In the genomic region with DNA sequence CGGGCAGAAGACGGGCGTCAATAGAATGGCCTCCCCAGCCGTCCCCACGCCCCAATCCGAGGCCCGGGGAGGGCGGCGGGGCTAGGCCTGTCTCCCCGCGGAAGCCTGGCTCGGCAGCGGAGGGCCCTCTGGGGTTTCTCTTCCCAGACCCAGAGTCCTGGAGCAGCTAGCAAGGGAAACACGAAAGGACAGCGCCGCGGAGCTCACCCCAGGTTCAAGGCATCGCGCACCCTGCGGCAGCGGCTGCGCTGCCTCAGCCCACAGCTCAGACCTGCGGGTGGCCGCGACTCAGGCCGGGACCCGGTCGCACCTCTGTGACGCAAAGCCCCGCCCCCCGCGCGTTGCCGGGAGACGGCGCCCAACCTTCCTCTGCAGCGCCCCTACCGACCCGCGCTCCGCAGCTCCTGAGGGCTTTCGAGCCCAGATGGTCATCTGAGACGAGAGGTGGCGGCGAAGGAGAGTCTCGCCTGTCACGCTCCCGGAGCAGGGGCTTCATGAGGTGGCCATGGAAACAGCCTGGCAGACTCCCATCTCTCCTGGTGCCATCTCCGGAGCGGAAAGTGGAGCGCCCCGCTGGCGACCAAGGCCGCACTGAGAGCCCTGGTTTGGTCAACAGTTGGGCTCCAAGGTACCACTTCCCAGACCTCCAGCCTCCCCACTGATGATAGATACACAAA, we compare ENCODE assay signal across 1 cellular context.
A peak's percentile ranks its signal among the peaks of the same experiment; 100 is the strongest.
TF ChIP-seq lines count a peak whose summit lies in the region.

A gene with protein sequence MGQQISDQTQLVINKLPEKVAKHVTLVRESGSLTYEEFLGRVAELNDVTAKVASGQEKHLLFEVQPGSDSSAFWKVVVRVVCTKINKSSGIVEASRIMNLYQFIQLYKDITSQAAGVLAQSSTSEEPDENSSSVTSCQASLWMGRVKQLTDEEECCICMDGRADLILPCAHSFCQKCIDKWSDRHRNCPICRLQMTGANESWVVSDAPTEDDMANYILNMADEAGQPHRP (minus strand): TSS at position 273 of the 677 bp plus-strand sequence. CDS start 7,029 bp downstream, outside the sequence.

TF ChIP-seq in WTC11, 78 proteins besides CTCF, POLR2A, EP300 and RAD21 (continued from another document):
- TF ChIP-seq ETV6 (CRISPR knock-in tag; IDR thresholded peaks at IDR 0.05) = peak; percentile 88; the same call in 1 of the 2 replicates
- TF ChIP-seq, protein P1, sequence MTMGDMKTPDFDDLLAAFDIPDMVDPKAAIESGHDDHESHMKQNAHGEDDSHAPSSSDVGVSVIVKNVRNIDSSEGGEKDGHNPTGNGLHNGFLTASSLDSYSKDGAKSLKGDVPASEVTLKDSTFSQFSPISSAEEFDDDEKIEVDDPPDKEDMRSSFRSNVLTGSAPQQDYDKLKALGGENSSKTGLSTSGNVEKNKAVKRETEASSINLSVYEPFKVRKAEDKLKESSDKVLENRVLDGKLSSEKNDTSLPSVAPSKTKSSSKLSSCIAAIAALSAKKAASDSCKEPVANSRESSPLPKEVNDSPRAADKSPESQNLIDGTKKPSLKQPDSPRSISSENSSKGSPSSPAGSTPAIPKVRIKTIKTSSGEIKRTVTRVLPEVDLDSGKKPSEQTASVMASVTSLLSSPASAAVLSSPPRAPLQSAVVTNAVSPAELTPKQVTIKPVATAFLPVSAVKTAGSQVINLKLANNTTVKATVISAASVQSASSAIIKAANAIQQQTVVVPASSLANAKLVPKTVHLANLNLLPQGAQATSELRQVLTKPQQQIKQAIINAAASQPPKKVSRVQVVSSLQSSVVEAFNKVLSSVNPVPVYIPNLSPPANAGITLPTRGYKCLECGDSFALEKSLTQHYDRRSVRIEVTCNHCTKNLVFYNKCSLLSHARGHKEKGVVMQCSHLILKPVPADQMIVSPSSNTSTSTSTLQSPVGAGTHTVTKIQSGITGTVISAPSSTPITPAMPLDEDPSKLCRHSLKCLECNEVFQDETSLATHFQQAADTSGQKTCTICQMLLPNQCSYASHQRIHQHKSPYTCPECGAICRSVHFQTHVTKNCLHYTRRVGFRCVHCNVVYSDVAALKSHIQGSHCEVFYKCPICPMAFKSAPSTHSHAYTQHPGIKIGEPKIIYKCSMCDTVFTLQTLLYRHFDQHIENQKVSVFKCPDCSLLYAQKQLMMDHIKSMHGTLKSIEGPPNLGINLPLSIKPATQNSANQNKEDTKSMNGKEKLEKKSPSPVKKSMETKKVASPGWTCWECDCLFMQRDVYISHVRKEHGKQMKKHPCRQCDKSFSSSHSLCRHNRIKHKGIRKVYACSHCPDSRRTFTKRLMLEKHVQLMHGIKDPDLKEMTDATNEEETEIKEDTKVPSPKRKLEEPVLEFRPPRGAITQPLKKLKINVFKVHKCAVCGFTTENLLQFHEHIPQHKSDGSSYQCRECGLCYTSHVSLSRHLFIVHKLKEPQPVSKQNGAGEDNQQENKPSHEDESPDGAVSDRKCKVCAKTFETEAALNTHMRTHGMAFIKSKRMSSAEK (CRISPR knock-in tag; IDR thresholded peaks at IDR 0.05; ENCODE audit: borderline replicate concordance) = no peak
- no peak for TF ChIP-seq NFATC4 (CRISPR knock-in tag; IDR thresholded peaks at IDR 0.05)
TF ChIP-seq in WTC11: peak in this region for 29.
